Comparison of ENCODE assay signal across 28 cellular contexts in genomic region chr10:132919374-132920100, GRCh38. TPM values are rescaled to one million over a fixed set of nuclear protein-coding genes. Genes with fewer than 3 reads are reported as not detected.
"Had no signal": no experiment of that assay in that cellular context is flagged by ENCODE, and none has a peak within 500 bp of the region (broad histone marks: within the 10 kb centered on the region; RNA-seq: fewer than 3 reads in every experiment).

No MANE protein-coding gene starts in this region.

- H3K4me3 ChIP-seq: K562, SK-N-MC had no signal

- H3K36me3 Mint-ChIP-seq: activated CD4-positive, alpha-beta memory T cell treated with anti-CD3 and anti-CD28 coated beads for 36 hours; activated naive CD8-positive, alpha-beta T cell; brain; T-cell had no signal

- H3K27ac ChIP-seq: SK-N-MC had no signal

- H3K27me3 Mint-ChIP-seq: activated CD4-positive, alpha-beta memory T cell treated with anti-CD3 and anti-CD28 coated beads for 36 hours; activated CD4-positive, alpha-beta T cell treated with anti-CD3 and anti-CD28 coated beads, Interleukin-2, amount 10 ng/mL, durations not matched to agents 7 days and 5 days; activated naive CD8-positive, alpha-beta T cell; activated T-helper 17 cell treated with anti-CD3 and anti-CD28 coated beads, Interleukin-2, amount 50 U/mL, for 72 hours; brain had no signal

- ATAC-seq: activated T-helper 17 cell treated with anti-CD3 and anti-CD28 coated beads, Interleukin-2, amount 50 U/mL, for 72 hours; K562; Panc1; T-cell had no signal

- DNase-seq: activated CD4-positive, alpha-beta memory T cell treated with anti-CD3 and anti-CD28 coated beads for 36 hours; activated CD4-positive, alpha-beta T cell treated with anti-CD3 and anti-CD28 coated beads, Interleukin-2, amount 10 ng/mL, durations not matched to agents 7 days and 5 days; activated CD4-positive, CD25-positive, alpha-beta regulatory T cell; activated CD8-positive, alpha-beta memory T cell treated with anti-CD3 and anti-CD28 coated beads for 24 hours; activated gamma-delta T cell; activated naive CD4-positive, alpha-beta T cell treated with anti-CD3 and anti-CD28 coated beads for 36 hours; activated T-cell treated with anti-CD3 and anti-CD28 coated beads for 4 hours; activated T-cell treated with anti-CD3 and anti-CD28 coated beads, Interleukin-2, amount 50 U/mL, for 48 hours; Karpas-422; MM.1S; NCI-H1105; NCI-H1436; NCI-H1694 treated with DMSO at 0.1 percent for 48 hours; NCI-H2029 treated with DMSO at 0.1 percent for 48 hours; NCI-H345; NCI-H510A; NCI-H526 treated with DMSO at 0.1 percent for 48 hours; NCI-H82; OCI-M1; T-helper 2 cell; T1000 had no signal

- H3K9me3 Mint-ChIP-seq: activated CD4-positive, alpha-beta memory T cell treated with anti-CD3 and anti-CD28 coated beads for 36 hours; activated CD4-positive, alpha-beta T cell treated with anti-CD3 and anti-CD28 coated beads, Interleukin-2, amount 10 ng/mL, durations not matched to agents 7 days and 5 days; activated naive CD4-positive, alpha-beta T cell treated with anti-CD3 and anti-CD28 coated beads for 36 hours; activated T-helper 17 cell treated with anti-CD3 and anti-CD28 coated beads, Interleukin-2, amount 50 U/mL, for 72 hours; brain; T-cell had no signal

- H3K4me3 Mint-ChIP-seq: activated CD4-positive, alpha-beta memory T cell treated with anti-CD3 and anti-CD28 coated beads for 36 hours; activated CD4-positive, alpha-beta T cell treated with anti-CD3 and anti-CD28 coated beads, Interleukin-2, amount 10 ng/mL, durations not matched to agents 7 days and 5 days; activated naive CD4-positive, alpha-beta T cell treated with anti-CD3 and anti-CD28 coated beads for 36 hours; activated naive CD8-positive, alpha-beta T cell; activated T-helper 17 cell treated with anti-CD3 and anti-CD28 coated beads, Interleukin-2, amount 50 U/mL, for 72 hours; brain; T-cell had no signal

- H3K27ac Mint-ChIP-seq: activated CD4-positive, alpha-beta memory T cell treated with anti-CD3 and anti-CD28 coated beads for 36 hours; activated CD4-positive, alpha-beta T cell treated with anti-CD3 and anti-CD28 coated beads, Interleukin-2, amount 10 ng/mL, durations not matched to agents 7 days and 5 days; activated naive CD4-positive, alpha-beta T cell treated with anti-CD3 and anti-CD28 coated beads for 36 hours; activated naive CD8-positive, alpha-beta T cell; activated T-helper 17 cell treated with anti-CD3 and anti-CD28 coated beads, Interleukin-2, amount 50 U/mL, for 72 hours; brain; T-cell had no signal

- H3K4me1 Mint-ChIP-seq: activated CD4-positive, alpha-beta T cell treated with anti-CD3 and anti-CD28 coated beads, Interleukin-2, amount 10 ng/mL, durations not matched to agents 7 days and 5 days; activated T-helper 17 cell treated with anti-CD3 and anti-CD28 coated beads, Interleukin-2, amount 50 U/mL, for 72 hours; brain; T-cell had no signal

RNA-seq across cellular contexts. Expression of gene CFAP46, which starts 22.8 kb away (rescaled TPM):
- total RNA-seq: activated CD4-positive, alpha-beta T cell treated with anti-CD3 and anti-CD28 coated beads, Interleukin-2, amount 10 ng/mL, durations not matched to agents 7 days and 5 days; activated naive CD4-positive, alpha-beta T cell treated with anti-CD3 and anti-CD28 coated beads for 36 hours; activated T-helper 17 cell treated with anti-CD3 and anti-CD28 coated beads, Interleukin-2, amount 50 U/mL, for 72 hours; K562; T-cell had no signal
- polyA plus RNA-seq: K562 had no signal
